In the genomic region with DNA sequence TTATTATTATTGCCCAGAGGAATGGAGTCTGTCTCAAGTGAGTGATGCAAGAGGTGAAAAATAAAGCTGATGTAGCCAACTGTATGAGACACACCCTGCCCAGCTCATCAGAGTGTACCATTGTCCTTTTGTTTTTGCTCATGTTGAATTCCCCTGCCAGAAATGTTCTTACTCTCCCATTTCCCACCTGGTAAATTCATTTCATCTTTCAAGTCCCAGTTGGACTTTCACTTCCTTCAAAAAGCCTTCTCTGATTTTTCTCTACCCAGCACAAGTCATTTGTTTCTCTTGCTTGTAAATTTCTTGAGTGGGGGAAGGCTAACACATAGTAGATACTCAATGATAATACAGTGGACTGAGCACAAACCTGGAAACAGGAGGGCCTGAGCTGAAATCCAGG, we compare ENCODE assay signal across 20 cellular contexts.
A peak's percentile ranks its signal among the peaks of the same experiment; 100 is the strongest.
DNase-seq lines count a peak whose midpoint lies in the region; ATAC-seq, FAIRE-seq and TF ChIP-seq lines count a peak whose summit lies in the region.
"Had no signal": no experiment of that assay in that cellular context is flagged by ENCODE, and none has a peak within 500 bp of the region (broad histone marks: within the 10 kb centered on the region; RNA-seq: fewer than 3 reads in every experiment).

No MANE protein-coding gene starts in this region.

- peak; percentile 66 for FAIRE-seq in GM12892 (lab: Jason Lieb, UNC)

- no peaks in the 10 kb centered on the region for H3K4me1 ChIP-seq in ascending aorta

- no peaks in the 10 kb centered on the region for H3K36me3 ChIP-seq in ascending aorta
- H3K36me3 ChIP-seq: neutrophil had no signal

- ATAC-seq in GM19351 (IDR thresholded peaks at IDR 0.05; ENCODE audit: unreplicated experiment): peak; percentile 67
- ATAC-seq in HG02642 (IDR thresholded peaks at IDR 0.05; ENCODE audit: poor library complexity, unreplicated experiment): peak; percentile 75
- ATAC-seq in HG03457 (IDR thresholded peaks at IDR 0.05; ENCODE audit: unreplicated experiment): peak; percentile 60
- ATAC-seq: activated naive CD4-positive, alpha-beta T cell treated with anti-CD3 and anti-CD28 coated beads, Interleukin-2, amount 50 U/mL, for 72 hours; left cardiac atrium had no signal

- no peak overlapping the region for H3K27ac ChIP-seq in ascending aorta
- H3K27ac ChIP-seq: neutrophil had no signal

- TF ChIP-seq POLR2A in GM12892 (IDR thresholded peaks at IDR 0.05; ENCODE audit: low read depth, low read length): no peak

- H3K27me3 ChIP-seq in ascending aorta: no peaks in the 10 kb centered on the region
- H3K27me3 ChIP-seq: neutrophil had no signal

- intact Hi-C loops in ascending aorta (cut with DNase I): no loop called here

- DNase-seq in GM12892 (ENCODE audit: insufficient read length) (no peak), GM10266 (ENCODE audit: extremely low spot score) (no peak), OCI-M1 (lab: John Stamatoyannopoulos, UW) (no peak), ascending aorta (ENCODE audit: low spot score in 2 of 2) (no peak)
- DNase-seq in stimulated activated CD4-positive, alpha-beta T cell treated with anti-CD3 and anti-CD28 coated beads, Interleukin-2, amount 100 ng/mL, for 24 hours: no peak
- DNase-seq: activated CD4-positive, alpha-beta T cell treated with anti-CD3 and anti-CD28 coated beads, Interleukin-2, amount 50 U/mL, for 4 hours; activated T-cell treated with anti-CD3 and anti-CD28 coated beads, Interleukin-2, amount 50 U/mL, for 24 hours; CD4-positive, CD25-positive, alpha-beta regulatory T cell; DMS53; GOT3; hippocampal formation; KBM-7; left cardiac atrium; NCI-H1105 treated with DMSO at 0.1 percent for 48 hours; SW 1271 had no signal

- H3K4me3 ChIP-seq in ascending aorta: no peak overlapping the region

- H3K9me3 ChIP-seq in ascending aorta: no peaks in the 10 kb centered on the region
- H3K9me3 ChIP-seq: neutrophil had no signal

- TF ChIP-seq CTCF in GM10266 (IDR thresholded peaks at IDR 0.05; ENCODE audit: control insufficient read depth, insufficient read depth, low read depth, missing control alignments) (no peak), ascending aorta (IDR thresholded peaks at IDR 0.05) (no peak)
